8 cellular contexts compared by ENCODE assay signal in genomic region chr4:140790765-140791164, GRCh38. TPM values are rescaled to one million over a fixed set of nuclear protein-coding genes. Genes with fewer than 3 reads are reported as not detected.
DNase-seq lines count a peak whose midpoint lies in the region; ATAC-seq and TF ChIP-seq lines count a peak whose summit lies in the region.

No MANE protein-coding gene starts in this region.

- no peaks in the 10 kb centered on the region for H3K27me3 ChIP-seq in CD4-positive, CD25-positive, alpha-beta regulatory T cell (ENCODE audit: control insufficient read depth, insufficient read depth, low read length)
- no peaks in the 10 kb centered on the region for H3K27me3 ChIP-seq in foreskin keratinocyte
- H3K27me3 ChIP-seq in SJCRH30: no peaks in the 10 kb centered on the region

- TF ChIP-seq CTCF in foreskin keratinocyte (conservative IDR thresholded peaks at IDR 0.05): no peak

- H3K36me3 Mint-ChIP-seq in CD4-positive, CD25-positive, alpha-beta regulatory T cell: no peaks in the 10 kb centered on the region

- no peak overlapping the region for H3K4me3 Mint-ChIP-seq in CD4-positive, CD25-positive, alpha-beta regulatory T cell

- no peaks in the 10 kb centered on the region for H3K4me1 ChIP-seq in CD4-positive, CD25-positive, alpha-beta regulatory T cell (ENCODE audit: control insufficient read depth, insufficient read depth, low read length, poor library complexity, severe bottlenecking)
- H3K4me1 ChIP-seq in foreskin keratinocyte (peaks cover 7% of the 10 kb centered on the region), SJCRH30 (no peaks in the 10 kb centered on the region)

- no peak overlapping the region for H3K4me3 ChIP-seq in CD4-positive, CD25-positive, alpha-beta regulatory T cell (ENCODE audit: low read depth, low read length)
- no peak overlapping the region for H3K4me3 ChIP-seq in SJCRH30

- peaks cover 0 to 4% (median 0%) of the 10 kb centered on the region in 7 donors for H3K9me3 Mint-ChIP-seq in CD4-positive, CD25-positive, alpha-beta regulatory T cell

- H3K9me3 ChIP-seq in CD4-positive, CD25-positive, alpha-beta regulatory T cell (ENCODE audit: control insufficient read depth in 2 of 2, low read length in 2 of 2): peaks cover 2 to 6% of the 10 kb centered on the region in 2 experiments
- no peaks in the 10 kb centered on the region; the same call in 1 of the 2 replicates for H3K9me3 ChIP-seq in SJCRH30 (replicated peaks)

- H3K27ac ChIP-seq in CD4-positive, CD25-positive, alpha-beta regulatory T cell (ENCODE audit: insufficient read depth, low read length, poor library complexity, severe bottlenecking): no peak overlapping the region
- H3K27ac ChIP-seq in foreskin keratinocyte: no peak overlapping the region
- H3K27ac ChIP-seq in SJCRH30: no peak overlapping the region

- no peaks in the 10 kb centered on the region for H3K27me3 Mint-ChIP-seq in CD4-positive, CD25-positive, alpha-beta regulatory T cell

- peak overlapping the region in 1 of 3 donors; percentile 43 for H3K27ac Mint-ChIP-seq in CD4-positive, CD25-positive, alpha-beta regulatory T cell

- peak; percentile 37 to 47 for ATAC-seq in CD4-positive, CD25-positive, alpha-beta regulatory T cell (ENCODE audit: low read depth in 2 of 2)
- ATAC-seq in GM21381 (IDR thresholded peaks at IDR 0.05; ENCODE audit: unreplicated experiment) (peak; percentile 92), HG03558 (IDR thresholded peaks at IDR 0.05; ENCODE audit: extremely low read depth, unreplicated experiment) (peak; percentile 89), foreskin keratinocyte (peak; percentile 71)

- H3K36me3 ChIP-seq in CD4-positive, CD25-positive, alpha-beta regulatory T cell (ENCODE audit: control insufficient read depth, insufficient read depth, low read length): no peaks in the 10 kb centered on the region
- no peaks in the 10 kb centered on the region for H3K36me3 ChIP-seq in SJCRH30

- DNase-seq in CD4-positive, CD25-positive, alpha-beta regulatory T cell: no peak
- DNase-seq in foreskin keratinocyte: peak; percentile 73 to 83
- no peak for DNase-seq in cortex of kidney (lab: John Stamatoyannopoulos, UW)
- no peak for DNase-seq in SJCRH30
- no peak for DNase-seq in T-helper 1 cell
- no peak for DNase-seq in stimulated activated CD4-positive, alpha-beta T cell treated with anti-CD3 and anti-CD28 coated beads, Interleukin-2, amount 100 ng/mL, for 48 hours

- no peaks in the 10 kb centered on the region for H3K4me1 Mint-ChIP-seq in CD4-positive, CD25-positive, alpha-beta regulatory T cell

RNA-seq across cellular contexts. Expression of gene TBC1D9, which starts 34.6 kb away (rescaled TPM):
- 0.30 TPM for total RNA-seq in CD4-positive, CD25-positive, alpha-beta regulatory T cell
- under 1 TPM in 2 of 4 donors, not detected in 2; 0.03 to 0.20 TPM for polyA plus RNA-seq in CD4-positive, CD25-positive, alpha-beta regulatory T cell
- 13.9 and 16.4 TPM in 2 replicates for total RNA-seq in foreskin keratinocyte
- polyA plus RNA-seq in foreskin keratinocyte: 3.5 and 3.6 TPM in 2 replicates
- 27.3 and 29.0 TPM in 2 replicates for total RNA-seq in SJCRH30 (2014; rRNA removed; shearing (Covaris generic))

Comparison
In these comparisons a context has a peak if more than half of its experiments do, and no peak if none do; other contexts are left out.
1. ATAC-seq: peak in every context shown above with its lines; median percentile 92 in GM21381; 89 in HG03558; 71 in foreskin keratinocyte; 42 in CD4-positive, CD25-positive, alpha-beta regulatory T cell.
2. DNase-seq: peak in foreskin keratinocyte (2 of 2); none in CD4-positive, CD25-positive, alpha-beta regulatory T cell (0 of 3), cortex of kidney (single experiment), SJCRH30 (0 of 2), T-helper 1 cell (0 of 5) and stimulated activated CD4-positive, alpha-beta T cell treated with anti-CD3 and anti-CD28 coated beads, Interleukin-2, amount 100 ng/mL, for 48 hours (0 of 2).
3. RNA of gene TBC1D9, which starts 34.6 kb away (total RNA-seq): 27.3 to 29.0 TPM in SJCRH30 and 13.9 to 16.4 TPM in foreskin keratinocyte; 0.30 TPM in CD4-positive, CD25-positive, alpha-beta regulatory T cell (single experiment); every median in the first group is over 10 times any median in the second.